In genomic region chr18:12742453-12742852, GRCh38 we compare ENCODE assay signal across 14 cellular contexts. TPM values are rescaled to one million over a fixed set of nuclear protein-coding genes. Genes with fewer than 3 reads are reported as not detected.
DNase-seq lines count a peak whose midpoint lies in the region; ATAC-seq and TF ChIP-seq lines count a peak whose summit lies in the region.
"Had no signal": no experiment of that assay in that cellular context is flagged by ENCODE, and none has a peak within 500 bp of the region (broad histone marks: within the 10 kb centered on the region; RNA-seq: fewer than 3 reads in every experiment).

No MANE protein-coding gene starts in this region.

- H3K79me2 ChIP-seq in mammary epithelial cell (ENCODE audit: insufficient read depth, low read length), result no peaks in the 10 kb centered on the region
- H3K79me2 ChIP-seq: parathyroid adenoma had no signal

- no peak overlapping the region for H2AFZ ChIP-seq in mammary epithelial cell (ENCODE audit: low read depth, low read length)
- H2AFZ ChIP-seq: parathyroid adenoma had no signal

- H3K9ac ChIP-seq in mammary epithelial cell (ENCODE audit: insufficient read depth, low read length), result no peak overlapping the region
- H3K9ac ChIP-seq: parathyroid adenoma had no signal

- no peak overlapping the region for H3K4me2 ChIP-seq in mammary epithelial cell (ENCODE audit: insufficient read depth, low read depth, low read length)

- no peaks in the 10 kb centered on the region for H4K20me1 ChIP-seq in mammary epithelial cell (ENCODE audit: insufficient read depth, low read length)

- peak; percentile 27 for DNase-seq in AG09309 (ENCODE audit: low read depth)
- DNase-seq in LHCN-M2 (ENCODE audit: low read depth), result peak; percentile 28
- peak; percentile 87 for DNase-seq in mammary epithelial cell
- peak; percentile 12 for DNase-seq in glomerular visceral epithelial cell (ENCODE audit: extremely low spot score)
- DNase-seq in NCI-H524 (lab: John Stamatoyannopoulos, UW), result no peak
- no peak for DNase-seq in activated gamma-delta T cell treated with Interleukin-2 at 50 U/mL for 16 hours
- DNase-seq: BE2C, DMS79 treated with DMSO at 0.1 percent for 48 hours, NCI-H2029, WERI-Rb-1 had no signal

- no peak for ATAC-seq in HG03354 (IDR thresholded peaks at IDR 0.05; ENCODE audit: poor library complexity, severe bottlenecking, unreplicated experiment)
- ATAC-seq in HG03521 (IDR thresholded peaks at IDR 0.05; ENCODE audit: unreplicated experiment), result no peak

- CTCF ChIA-PET in mammary epithelial cell (lab: Charles Lee; ENCODE audit: low non-redundant PET), result interaction anchor here (0.6 kb wide), 1 partner anchor 351 kb away, joined by 3 read pairs; no protein-coding TSS in a partner anchor

- TF ChIP-seq CTCF in AG09309 (IDR thresholded peaks at IDR 0.05; ENCODE audit: control insufficient read depth, insufficient read depth, low read depth, low read length, missing control alignments), result no peak
- no peak for TF ChIP-seq CTCF in mammary epithelial cell (conservative IDR thresholded peaks at IDR 0.05 in 1 of 2, IDR thresholded peaks at IDR 0.05 in 1 of 2; ENCODE audit: extremely low read depth in 1 of 2, insufficient read depth in 1 of 2, low read depth in 1 of 2, low read length in 2 of 2)

- no peaks in the 10 kb centered on the region for H3K36me3 ChIP-seq in mammary epithelial cell (ENCODE audit: insufficient read depth, low read length)
- H3K36me3 ChIP-seq: ascending aorta, BE2C, WERI-Rb-1 had no signal

- 34% methylated on average over 2 of the region's 5 CpGs for WGBS in mammary epithelial cell (ENCODE audit: low coverage, missing lambda C conversion rate)

- no peak overlapping the region for H3K27ac ChIP-seq in mammary epithelial cell (ENCODE audit: insufficient read depth, low read depth, low read length)
- H3K27ac ChIP-seq: ascending aorta, parathyroid adenoma, WERI-Rb-1 had no signal

- H3K9me3 ChIP-seq in mammary epithelial cell (replicated peaks; ENCODE audit: insufficient read depth, low read length), result no peaks in the 10 kb centered on the region
- H3K9me3 ChIP-seq: ascending aorta, BE2C had no signal

- H3K4me3 ChIP-seq in AG09309 (ENCODE audit: control insufficient read depth, low read depth, low read length) (no peak overlapping the region), mammary epithelial cell (replicated peaks in 1 of 3; ENCODE audit: insufficient read depth in 1 of 3, low read depth in 2 of 3, low read length in 3 of 3) (no peak overlapping the region)
- H3K4me3 ChIP-seq: ascending aorta had no signal

- BruUV-seq in mammary epithelial cell (replicated peaks; lab: Mats Ljungman, UMichigan), result no TSS peak

- H3K27me3 ChIP-seq in mammary epithelial cell (ENCODE audit: insufficient read depth, low read length), result no peaks in the 10 kb centered on the region
- H3K27me3 ChIP-seq: ascending aorta, BE2C had no signal

- peaks cover 13% of the 10 kb centered on the region for H3K4me1 ChIP-seq in mammary epithelial cell (ENCODE audit: insufficient read depth, low read length)
- H3K4me1 ChIP-seq: ascending aorta, BE2C, parathyroid adenoma had no signal

- in situ Hi-C loops in mammary epithelial cell (cut with MboI; ENCODE audit: low sequenced_read_pairs in 2 of 2), result loop anchor here (25.0 kb wide), 1 partner anchor 420 kb away; no protein-coding TSS in a partner anchor

- intact Hi-C loops in mammary epithelial cell (cut with micrococcal nuclease), result loop anchor here (5.0 kb wide), 2 partner anchors 60 to 415 kb away; no protein-coding TSS in a partner anchor

- dilution Hi-C loops in mammary epithelial cell (cut with HindIII; ENCODE audit: low sequenced_read_pairs), result loop anchor here (5.0 kb wide), 1 partner anchor 105 kb away; no protein-coding TSS in a partner anchor

RNA-seq across cellular contexts. Expression of gene PSMG2, which starts 39.6 kb away (rescaled TPM):
- total RNA-seq in LHCN-M2 (2014; rRNA removed) (92.8 and 95.2 TPM in 2 replicates), mammary epithelial cell (10 to 100 TPM; 47.7 to 67.9 TPM)
- polyA plus RNA-seq in LHCN-M2 (2012), result 49.1 TPM
- 44.0 TPM for polyA plus RNA-seq in mammary epithelial cell
- 34.0 TPM for polyA minus RNA-seq in mammary epithelial cell

RNA-seq across cellular contexts. Expression of gene CEP76, which starts 39.9 kb away (rescaled TPM):
- total RNA-seq in LHCN-M2 (2014; rRNA removed) (12.9 and 13.8 TPM in 2 replicates), mammary epithelial cell (1 to 10 TPM; 6.2 to 7.5 TPM)
- polyA plus RNA-seq in LHCN-M2 (2012), result 2.6 TPM
- 5.7 TPM for polyA plus RNA-seq in mammary epithelial cell
- polyA minus RNA-seq in mammary epithelial cell, result 6.9 TPM

Comparison
In these comparisons a context has a peak if more than half of its experiments do, and no peak if none do; other contexts are left out.
1. DNase-seq: peak in AG09309 (single experiment), LHCN-M2 (single experiment), mammary epithelial cell (single experiment) and glomerular visceral epithelial cell (single experiment); none in NCI-H524 (0 of 2) and activated gamma-delta T cell treated with Interleukin-2 at 50 U/mL for 16 hours (single experiment).